Comparison of ENCODE assay signal across 2 cellular contexts in genomic region chr6:41059569-41059968, GRCh38.
TF ChIP-seq lines count a peak whose summit lies in the region.

No MANE protein-coding gene starts in this region.

TF ChIP-seq in SK-N-SH treated with all-trans-retinoic acid at 6 μM for 48 hours, 23 proteins besides CTCF, POLR2A, EP300 and RAD21:
- TF ChIP-seq ARNTL (CRISPR knock-in tag; IDR thresholded peaks at IDR 0.05; ENCODE audit: borderline replicate concordance, low read depth) (no peak), ZFP30 (CRISPR knock-in tag; IDR thresholded peaks at IDR 0.05) (no peak), TCF4 (CRISPR knock-in tag; IDR thresholded peaks at IDR 0.05; ENCODE audit: borderline replicate concordance) (no peak), BACH2 (CRISPR knock-in tag; IDR thresholded peaks at IDR 0.05; ENCODE audit: borderline replicate concordance) (no peak)

TF ChIP-seq in SK-N-SH, 30 proteins besides CTCF, POLR2A, EP300 and RAD21:
- no peak for TF ChIP-seq YY1 (IDR thresholded peaks at IDR 0.05; ENCODE audit: low read depth)
- no peak for TF ChIP-seq RXRA (IDR thresholded peaks at IDR 0.05; ENCODE audit: borderline replicate concordance, low read depth)
- TF ChIP-seq FOXM1 (IDR thresholded peaks at IDR 0.05; ENCODE audit: low read depth): no peak
- TF ChIP-seq POLR2AphosphoS5 (IDR thresholded peaks at IDR 0.05; ENCODE audit: low read depth, low read length): no peak
- TF ChIP-seq TEAD4 (IDR thresholded peaks at IDR 0.05; ENCODE audit: borderline replicate concordance, insufficient read depth): no peak
- no peak for TF ChIP-seq PBX3 (IDR thresholded peaks at IDR 0.05)
- TF ChIP-seq RCOR1 (IDR thresholded peaks at IDR 0.05; ENCODE audit: low read length): no peak
- TF ChIP-seq, protein P1, sequence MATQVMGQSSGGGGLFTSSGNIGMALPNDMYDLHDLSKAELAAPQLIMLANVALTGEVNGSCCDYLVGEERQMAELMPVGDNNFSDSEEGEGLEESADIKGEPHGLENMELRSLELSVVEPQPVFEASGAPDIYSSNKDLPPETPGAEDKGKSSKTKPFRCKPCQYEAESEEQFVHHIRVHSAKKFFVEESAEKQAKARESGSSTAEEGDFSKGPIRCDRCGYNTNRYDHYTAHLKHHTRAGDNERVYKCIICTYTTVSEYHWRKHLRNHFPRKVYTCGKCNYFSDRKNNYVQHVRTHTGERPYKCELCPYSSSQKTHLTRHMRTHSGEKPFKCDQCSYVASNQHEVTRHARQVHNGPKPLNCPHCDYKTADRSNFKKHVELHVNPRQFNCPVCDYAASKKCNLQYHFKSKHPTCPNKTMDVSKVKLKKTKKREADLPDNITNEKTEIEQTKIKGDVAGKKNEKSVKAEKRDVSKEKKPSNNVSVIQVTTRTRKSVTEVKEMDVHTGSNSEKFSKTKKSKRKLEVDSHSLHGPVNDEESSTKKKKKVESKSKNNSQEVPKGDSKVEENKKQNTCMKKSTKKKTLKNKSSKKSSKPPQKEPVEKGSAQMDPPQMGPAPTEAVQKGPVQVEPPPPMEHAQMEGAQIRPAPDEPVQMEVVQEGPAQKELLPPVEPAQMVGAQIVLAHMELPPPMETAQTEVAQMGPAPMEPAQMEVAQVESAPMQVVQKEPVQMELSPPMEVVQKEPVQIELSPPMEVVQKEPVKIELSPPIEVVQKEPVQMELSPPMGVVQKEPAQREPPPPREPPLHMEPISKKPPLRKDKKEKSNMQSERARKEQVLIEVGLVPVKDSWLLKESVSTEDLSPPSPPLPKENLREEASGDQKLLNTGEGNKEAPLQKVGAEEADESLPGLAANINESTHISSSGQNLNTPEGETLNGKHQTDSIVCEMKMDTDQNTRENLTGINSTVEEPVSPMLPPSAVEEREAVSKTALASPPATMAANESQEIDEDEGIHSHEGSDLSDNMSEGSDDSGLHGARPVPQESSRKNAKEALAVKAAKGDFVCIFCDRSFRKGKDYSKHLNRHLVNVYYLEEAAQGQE (IDR thresholded peaks at IDR 0.05; ENCODE audit: low read depth, low read length): no peak
- no peak for TF ChIP-seq NFIC (IDR thresholded peaks at IDR 0.05; ENCODE audit: borderline replicate concordance)
- no peak for TF ChIP-seq TAF1 (IDR thresholded peaks at IDR 0.05; ENCODE audit: borderline replicate concordance, low read depth, low read length)
- no peak for TF ChIP-seq CHD2 (IDR thresholded peaks at IDR 0.05; ENCODE audit: low read length, partially characterized antibody)
- TF ChIP-seq SIN3A (IDR thresholded peaks at IDR 0.05; ENCODE audit: borderline replicate concordance, low read depth, low read length): no peak
- TF ChIP-seq MXI1 (IDR thresholded peaks at IDR 0.05; ENCODE audit: low read depth, low read length): no peak
- TF ChIP-seq SMC3 (IDR thresholded peaks at IDR 0.05; ENCODE audit: low read depth, low read length): no peak
- TF ChIP-seq USF2 (IDR thresholded peaks at IDR 0.05; ENCODE audit: borderline replicate concordance, low read depth, low read length): no peak
- no peak for TF ChIP-seq FOSL2 (IDR thresholded peaks at IDR 0.05; ENCODE audit: borderline replicate concordance, low read depth)
- no peak for TF ChIP-seq MEF2A (IDR thresholded peaks at IDR 0.05; ENCODE audit: borderline replicate concordance, low read depth)
- TF ChIP-seq RFX5 (IDR thresholded peaks at IDR 0.05; ENCODE audit: low read length): no peak
- TF ChIP-seq GATA2 (CRISPR knock-in tag; IDR thresholded peaks at IDR 0.05): no peak
